In the genomic region with DNA sequence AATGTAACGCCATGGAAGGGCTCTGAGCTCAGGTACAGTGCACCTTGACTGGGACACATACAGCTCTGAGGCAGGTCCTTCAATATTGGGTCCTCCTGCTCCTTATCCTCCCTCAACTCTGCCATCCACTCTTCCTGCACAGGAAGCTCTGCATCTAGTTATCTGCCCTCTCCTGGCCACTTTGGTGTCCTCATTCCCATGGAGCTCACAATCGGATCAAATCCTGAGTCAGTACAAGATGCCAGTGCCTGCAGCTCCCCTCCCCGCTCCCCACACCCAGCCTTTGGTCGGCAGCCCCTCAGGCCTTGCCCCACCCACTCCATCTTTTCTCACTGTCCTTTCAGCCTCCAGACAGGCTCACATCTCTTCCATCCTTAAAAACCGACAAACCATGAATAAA, we compare ENCODE assay signal across 11 cellular contexts. TPM values are rescaled to one million over a fixed set of nuclear protein-coding genes. Genes with fewer than 3 reads are reported as not detected.
A peak's percentile ranks its signal among the peaks of the same experiment; 100 is the strongest.
DNase-seq lines count a peak whose midpoint lies in the region; ATAC-seq, FAIRE-seq and TF ChIP-seq lines count a peak whose summit lies in the region.
"Had no signal": no experiment of that assay in that cellular context is flagged by ENCODE, and none has a peak within 500 bp of the region (broad histone marks: within the 10 kb centered on the region; RNA-seq: fewer than 3 reads in every experiment).

No MANE protein-coding gene starts in this region.

- H3K9me3 Mint-ChIP-seq in Calu3 (ENCODE audit: low read depth, unreplicated experiment): no peaks in the 10 kb centered on the region

- H3K4me2 ChIP-seq in A549: no peak overlapping the region
- H3K4me2 ChIP-seq in GM23248 (ENCODE audit: unreplicated experiment): no peak overlapping the region

- H3K27ac ChIP-seq in A549 (no peak overlapping the region), GM23248 (no peak overlapping the region), WERI-Rb-1 (no peak overlapping the region), kidney (ENCODE audit: low read depth in 2 of 2, low read length in 2 of 2) (no peak overlapping the region)
- H3K27ac ChIP-seq: thyroid gland had no signal

- TF ChIP-seq RAD21 in A549 (conservative IDR thresholded peaks at IDR 0.05 in 1 of 2, IDR thresholded peaks at IDR 0.05 in 1 of 2): peak in 1 of 2 experiments; percentile 24; a peak in 1 of 5 replicates

- H3K4me1 ChIP-seq in A549 (peaks cover 24% of the 10 kb centered on the region), GM23248 (ENCODE audit: insufficient read depth) (peaks cover 33% of the 10 kb centered on the region), kidney (ENCODE audit: control insufficient read depth in 1 of 2, insufficient read depth in 1 of 2, low read depth in 1 of 2, low read length in 2 of 2) (peaks cover 0 to 2% of the 10 kb centered on the region in 2 donors)

- H3K9me3 ChIP-seq in A549: no peaks in the 10 kb centered on the region
- no peaks in the 10 kb centered on the region for H3K9me3 ChIP-seq in GM23248 (ENCODE audit: low read depth)
- no peaks in the 10 kb centered on the region for H3K9me3 ChIP-seq in WERI-Rb-1 (ENCODE audit: severe bottlenecking)
- H3K9me3 ChIP-seq in kidney (ENCODE audit: control insufficient read depth in 1 of 2, low read length in 2 of 2): no peaks in the 10 kb centered on the region
- H3K9me3 ChIP-seq: thyroid gland had no signal

- H3K27me3 ChIP-seq in GM23248 (replicated peaks; ENCODE audit: insufficient read depth) (no peaks in the 10 kb centered on the region), WERI-Rb-1 (ENCODE audit: insufficient read depth, low read depth, severe bottlenecking) (no peaks in the 10 kb centered on the region)
- H3K27me3 ChIP-seq: thyroid gland had no signal

- no peaks in the 10 kb centered on the region for H3K9me2 ChIP-seq in GM23248 (ENCODE audit: insufficient read depth)

- CTCF ChIA-PET in A549 (lab: Yijun Ruan, JAX) (interaction anchor here (1.8 to 5.9 kb wide), 3 partner anchors 14 to 59 kb away, joined by 5 to 77 read pairs (median 18); no protein-coding TSS in a partner anchor), Calu3 (lab: Charles Lee) (interaction anchor here (0.6 to 1.1 kb wide), 6 partner anchors 12 to 377 kb away, joined by 3 to 10 read pairs (median 4); no protein-coding TSS in a partner anchor)

- peak; percentile 34; the same call in 2 of the 3 replicates for TF ChIP-seq CTCF in A549 (IDR thresholded peaks at IDR 0.05)
- peak; percentile 67 for TF ChIP-seq CTCF in WERI-Rb-1 (IDR thresholded peaks at IDR 0.05; ENCODE audit: low read depth, low read length)
- TF ChIP-seq CTCF in kidney (IDR thresholded peaks at IDR 0.05; ENCODE audit: borderline replicate concordance, extremely low read depth, insufficient read depth): peak; percentile 37
- TF ChIP-seq CTCF in Calu3 (IDR thresholded peaks at IDR 0.05; ENCODE audit: unreplicated experiment): no peak

- no peak overlapping the region for H3K4me3 ChIP-seq in A549
- no peak overlapping the region for H3K4me3 ChIP-seq in GM23248
- no peak overlapping the region for H3K4me3 ChIP-seq in WERI-Rb-1 (ENCODE audit: low read depth, low read length)
- H3K4me3 ChIP-seq in kidney (ENCODE audit: low read length in 2 of 2): no peak overlapping the region
- H3K4me3 ChIP-seq: thyroid gland had no signal

- intact Hi-C loops in kidney (cut with DNase I): no loop called here
- intact Hi-C loops in Calu3 (cut with micrococcal nuclease; ENCODE audit: unreplicated experiment): no loop called here

- H4K20me1 ChIP-seq in GM23248 (ENCODE audit: insufficient read depth): no peaks in the 10 kb centered on the region

- FAIRE-seq in A549 (lab: Jason Lieb, UNC) (no peak), kidney (lab: Jason Lieb, UNC) (no peak)
- FAIRE-seq: G401.6 had no signal

- H3F3A ChIP-seq in GM23248 (ENCODE audit: insufficient read depth): peaks cover 30% of the 10 kb centered on the region

- peaks cover 29% of the 10 kb centered on the region for H3K79me2 ChIP-seq in GM23248 (ENCODE audit: insufficient read depth)

- 65% methylated on average over 5 of the region's 5 CpGs for WGBS in A549 (ENCODE audit: missing lambda C conversion rate)
- 86 to 87% methylated on average over 5 of the region's 5 CpGs for WGBS in GM23248 (ENCODE audit: low coverage in 1 of 2, low lambda C conversion rate in 2 of 2, missing lambda C conversion rate in 2 of 2), 2 experiments

- ATAC-seq in A549: peak; percentile 75 to 83
- ATAC-seq in GM18505 (IDR thresholded peaks at IDR 0.05; ENCODE audit: unreplicated experiment): no peak

- H3K27ac Mint-ChIP-seq in Calu3 (ENCODE audit: unreplicated experiment): no peak overlapping the region
- H3K27ac Mint-ChIP-seq: activated naive CD8-positive, alpha-beta T cell had no signal

- no peaks in the 10 kb centered on the region for H3K36me3 Mint-ChIP-seq in Calu3 (ENCODE audit: insufficient read depth, unreplicated experiment)
- H3K36me3 Mint-ChIP-seq: activated naive CD8-positive, alpha-beta T cell had no signal

- no peak overlapping the region for H2AFZ ChIP-seq in GM23248

- in situ Hi-C loops in GM23248 (cut with MboI): no loop called here

- TF ChIP-seq EP300 in A549 (IDR thresholded peaks at IDR 0.05): no peak

- H3K4me1 Mint-ChIP-seq in Calu3 (ENCODE audit: low read depth, unreplicated experiment): peaks cover 38% of the 10 kb centered on the region

- no peak for TF ChIP-seq POLR2A in A549 (IDR thresholded peaks at IDR 0.05; ENCODE audit: low read length)
- no peak for TF ChIP-seq POLR2A in GM18505 (IDR thresholded peaks at IDR 0.05; ENCODE audit: borderline replicate concordance, extremely low read depth, insufficient read depth, insufficient read length)

- no peaks in the 10 kb centered on the region for H3K27me3 Mint-ChIP-seq in Calu3 (ENCODE audit: unreplicated experiment)
- H3K27me3 Mint-ChIP-seq: activated naive CD8-positive, alpha-beta T cell had no signal

- no peak overlapping the region for H3K4me3 Mint-ChIP-seq in Calu3 (ENCODE audit: low read depth, unreplicated experiment)
- H3K4me3 Mint-ChIP-seq: activated naive CD8-positive, alpha-beta T cell had no signal

- H3K9ac ChIP-seq in GM23248: no peak overlapping the region
- no peak overlapping the region for H3K9ac ChIP-seq in kidney (ENCODE audit: low read length in 2 of 2)

- peak in 1 of 2 experiments; percentile 66 for DNase-seq in A549 (ENCODE audit: low read depth in 1 of 2, low spot score in 1 of 2)
- DNase-seq in GM23248: peak; percentile 56
- DNase-seq in WERI-Rb-1: peak; percentile 47
- no peak for DNase-seq in kidney
- DNase-seq in Calu3: no peak
- no peak for DNase-seq in NCI-H2081 (lab: John Stamatoyannopoulos, UW)
- no peak for DNase-seq in NAMALWA (ENCODE audit: low spot score)
- DNase-seq: thyroid gland had no signal

- H3K36me3 ChIP-seq in GM23248 (ENCODE audit: low read depth) (no peaks in the 10 kb centered on the region), WERI-Rb-1 (no peaks in the 10 kb centered on the region), kidney (ENCODE audit: control insufficient read depth in 1 of 2, insufficient read depth in 2 of 2, low read length in 2 of 2) (no peaks in the 10 kb centered on the region)
- H3K36me3 ChIP-seq: thyroid gland had no signal

- no TSS peak for BruUV-seq in Calu3 (replicated peaks; lab: Mats Ljungman, UMichigan)

- POLR2A ChIA-PET in A549 (lab: Yijun Ruan, JAX): no interaction called here

TF ChIP-seq in A549, 52 proteins besides CTCF, POLR2A, EP300 and RAD21:
- TF ChIP-seq FOXS1 (CRISPR knock-in tag; IDR thresholded peaks at IDR 0.05): no peak
- no peak for TF ChIP-seq CHD2 (IDR thresholded peaks at IDR 0.05; ENCODE audit: low read length, partially characterized antibody)
- TF ChIP-seq CHD4 (IDR thresholded peaks at IDR 0.05; ENCODE audit: borderline replicate concordance): no peak
- TF ChIP-seq, protein P1, sequence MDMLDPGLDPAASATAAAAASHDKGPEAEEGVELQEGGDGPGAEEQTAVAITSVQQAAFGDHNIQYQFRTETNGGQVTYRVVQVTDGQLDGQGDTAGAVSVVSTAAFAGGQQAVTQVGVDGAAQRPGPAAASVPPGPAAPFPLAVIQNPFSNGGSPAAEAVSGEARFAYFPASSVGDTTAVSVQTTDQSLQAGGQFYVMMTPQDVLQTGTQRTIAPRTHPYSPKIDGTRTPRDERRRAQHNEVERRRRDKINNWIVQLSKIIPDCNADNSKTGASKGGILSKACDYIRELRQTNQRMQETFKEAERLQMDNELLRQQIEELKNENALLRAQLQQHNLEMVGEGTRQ (IDR thresholded peaks at IDR 0.05): no peak
- TF ChIP-seq ESRRA (IDR thresholded peaks at IDR 0.05; ENCODE audit: borderline replicate concordance, low read length): no peak
- no peak for TF ChIP-seq HEYL (CRISPR knock-in tag; IDR thresholded peaks at IDR 0.05)
- TF ChIP-seq EHF (CRISPR knock-in tag; IDR thresholded peaks at IDR 0.05): no peak
- 0 out of 3 replicates have a peak, but pooled peaks have one; percentile 24 for TF ChIP-seq SMC3 (IDR thresholded peaks at IDR 0.05)
- no peak for TF ChIP-seq HOXA7 (CRISPR knock-in tag; IDR thresholded peaks at IDR 0.05)

RNA-seq across cellular contexts. Expression of a gene that starts 58.0 kb away (rescaled TPM):
- 78.3 and 93.0 TPM in 2 replicates for polyA plus RNA-seq in A549 (2011; rRNA removed)
- polyA plus RNA-seq in A549 (2012; cell fraction: cytosol; rRNA removed): 31.6 and 34.0 TPM in 2 replicates
- polyA plus RNA-seq in A549 (2012; cell fraction: nucleus; rRNA removed): 22.1 and 32.2 TPM in 2 replicates
- 69.1 to 75.6 TPM (median 74.7 TPM) in 3 replicates for polyA plus RNA-seq in A549 (2017; fragmentation: RNase III; extraction: RNeasy Plus Mini Kit Qiagen cat#74134 plus additional on column Dnase treatment)
- polyA minus RNA-seq in A549 (2011; rRNA and poly(A)+ RNA removed): 41.9 and 43.6 TPM in 2 replicates
- 56.8 and 84.4 TPM in 2 replicates for total RNA-seq in GM23248 (2014; rRNA removed; shearing (Covaris generic))
- 149 and 159 TPM in 2 replicates for polyA plus RNA-seq in GM23248 (2016; fragmentation: Nextera tagmentation; extraction: Ambion mirVana)
- total RNA-seq in kidney: 204 TPM
- 39.1 TPM for polyA plus RNA-seq in kidney (ENCODE audit: insufficient read depth, low read depth, low replicate concordance)
- 152 and 161 TPM in 2 replicates for total RNA-seq in Calu3 (2022)

Comparison
In these comparisons a context has a peak if more than half of its experiments do, and no peak if none do; other contexts are left out.
1. DNase-seq: peak in GM23248 (single experiment) and WERI-Rb-1 (single experiment); none in kidney (single experiment), Calu3 (single experiment), NCI-H2081 (0 of 2) and NAMALWA (single experiment).